Comparison of ENCODE assay signal across 5 cellular contexts in the genomic region with DNA sequence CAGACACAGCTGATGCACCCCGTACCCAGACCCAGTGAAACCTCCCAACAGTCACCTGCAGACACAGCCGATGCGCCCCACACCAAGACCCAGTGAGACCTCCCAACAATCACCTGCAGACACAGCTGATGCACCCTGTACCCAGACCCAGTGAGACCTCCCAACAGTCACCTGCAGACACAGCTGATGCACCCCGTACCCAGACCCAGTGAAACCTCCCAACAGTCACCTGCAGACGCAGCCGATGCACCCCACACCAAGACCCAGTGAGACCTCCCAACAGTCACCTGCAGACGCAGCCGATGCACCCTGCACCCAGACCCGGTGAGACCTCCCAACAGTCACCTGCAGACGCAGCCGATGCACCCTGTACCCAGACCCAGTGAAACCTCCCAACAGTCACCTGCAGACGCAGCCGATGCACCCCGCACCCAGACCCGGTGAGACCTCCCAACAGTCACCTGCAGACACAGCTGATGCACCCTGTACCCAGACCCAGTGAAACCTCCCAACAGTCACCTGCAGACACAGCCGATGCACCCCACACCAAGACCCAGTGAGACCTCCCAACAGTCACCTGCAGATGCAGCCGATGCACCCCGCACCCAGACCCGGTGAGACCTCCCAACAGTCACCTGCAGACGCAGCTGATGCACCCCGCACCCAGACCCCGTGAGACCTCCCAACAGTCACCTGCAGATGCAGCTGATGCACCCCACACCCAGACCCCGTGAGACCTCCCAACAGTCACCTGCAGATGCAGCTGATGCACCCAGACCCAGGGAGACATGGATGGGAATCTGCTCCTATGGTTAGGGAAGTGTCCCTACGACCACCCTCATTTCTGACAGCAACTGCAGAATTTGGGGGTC.
DNase-seq lines count a peak whose midpoint lies in the region; ATAC-seq and TF ChIP-seq lines count a peak whose summit lies in the region.
"Not testable (repeated sequence)": the region's sequence is repeated elsewhere in the genome, so short reads cannot be mapped to it uniquely, and the experiment has no call there.

No MANE protein-coding gene starts in this region.

- H3K27ac ChIP-seq in sigmoid colon, suprapubic skin: not testable (repeated sequence)

- DNase-seq in activated B cell treated with CpG ODN at 0.5 μM for 24 hours (peak; percentile 12), cardiac septum (ENCODE audit: low spot score) (peak; percentile 43), mesenteric fat pad (ENCODE audit: low spot score) (peak; percentile 67), sigmoid colon (peak; percentile 34), suprapubic skin (ENCODE audit: low spot score in 2 of 2) (peak; percentile 40 to 60)

- H3K9me3 Mint-ChIP-seq in activated B cell treated with CpG ODN at 0.5 μM for 24 hours, result not testable (repeated sequence)

- CTCF ChIA-PET in activated B cell treated with CpG ODN at 0.5 μM for 24 hours (lab: Charles Lee), result not testable (repeated sequence)

- H3K9me3 ChIP-seq in sigmoid colon, suprapubic skin: not testable (repeated sequence)

- not testable (repeated sequence) for H3K27ac Mint-ChIP-seq in activated B cell treated with CpG ODN at 0.5 μM for 24 hours

- not testable (repeated sequence) for TF ChIP-seq CTCF in activated B cell treated with CpG ODN at 0.5 μM for 24 hours (IDR thresholded peaks at IDR 0.05); sigmoid colon (IDR thresholded peaks at IDR 0.05); suprapubic skin (IDR thresholded peaks at IDR 0.05)

- 81 to 84% methylated on average over 24 of the region's 24 CpGs for WGBS in sigmoid colon, 2 donors
- WGBS in suprapubic skin, result 20% methylated on average over 1 of the region's 24 CpGs

- intact Hi-C loops in activated B cell treated with CpG ODN at 0.5 μM for 24 hours (cut with micrococcal nuclease); cardiac septum (cut with DNase I); sigmoid colon (cut with DNase I): not testable (repeated sequence)

- H3K4me1 ChIP-seq in sigmoid colon, suprapubic skin: not testable (repeated sequence)

- ATAC-seq in activated B cell treated with CpG ODN at 0.5 μM for 24 hours (ENCODE audit: low read depth), result not testable (repeated sequence)

- not testable (repeated sequence) for H3K4me3 Mint-ChIP-seq in activated B cell treated with CpG ODN at 0.5 μM for 24 hours

- POLR2A ChIA-PET in activated B cell treated with CpG ODN at 0.5 μM for 24 hours (lab: Charles Lee), result interaction anchor here (0.7 kb wide), 1 partner anchor 99 kb away, joined by 4 read pairs; no protein-coding TSS in a partner anchor

- not testable (repeated sequence) for H3K36me3 ChIP-seq in sigmoid colon, suprapubic skin

- not testable (repeated sequence) for TF ChIP-seq EP300 in sigmoid colon (IDR thresholded peaks at IDR 0.05); suprapubic skin (IDR thresholded peaks at IDR 0.05)

- not testable (repeated sequence) for H3K27me3 Mint-ChIP-seq in activated B cell treated with CpG ODN at 0.5 μM for 24 hours

- H3K36me3 Mint-ChIP-seq in activated B cell treated with CpG ODN at 0.5 μM for 24 hours (ENCODE audit: low read depth), result not testable (repeated sequence)

- TF ChIP-seq POLR2A in sigmoid colon (IDR thresholded peaks at IDR 0.05); suprapubic skin (IDR thresholded peaks at IDR 0.05): not testable (repeated sequence)

- H3K27me3 ChIP-seq in sigmoid colon (peaks cover 0 to 34% (median 7%) of the 10 kb centered on the region in 3 donors), suprapubic skin (peaks cover 44% of the 10 kb centered on the region)

- H3K4me3 ChIP-seq in sigmoid colon, suprapubic skin: not testable (repeated sequence)

- H3K4me1 Mint-ChIP-seq in activated B cell treated with CpG ODN at 0.5 μM for 24 hours, result not testable (repeated sequence)

Comparison
In these comparisons a context has a peak if more than half of its experiments do, and no peak if none do; other contexts are left out.
1. DNase-seq: peak in every context shown above with its lines; median percentile 67 in mesenteric fat pad; 50 in suprapubic skin; 43 in cardiac septum; 34 in sigmoid colon; 12 in activated B cell treated with CpG ODN at 0.5 μM for 24 hours.